10 cellular contexts compared by ENCODE assay signal in the genomic region with DNA sequence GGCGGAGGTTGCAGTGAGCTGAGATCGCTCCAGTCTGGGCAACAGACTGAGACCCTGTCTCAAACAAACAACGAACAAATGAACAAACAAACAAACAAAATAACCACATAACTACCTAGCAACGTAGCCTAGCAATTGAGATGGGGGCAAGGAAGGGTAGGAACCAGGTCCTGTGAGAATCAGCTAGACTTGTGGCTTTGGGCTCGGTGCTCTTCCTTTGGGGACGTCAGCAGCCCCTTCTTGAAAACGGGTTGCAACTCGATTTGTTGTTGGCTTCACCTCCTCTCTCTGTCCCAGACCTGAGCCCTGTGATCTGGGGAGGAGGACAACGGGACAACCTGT.
A peak's percentile ranks its signal among the peaks of the same experiment; 100 is the strongest.
DNase-seq lines count a peak whose midpoint lies in the region; ATAC-seq, FAIRE-seq and TF ChIP-seq lines count a peak whose summit lies in the region.
"Had no signal": no experiment of that assay in that cellular context is flagged by ENCODE, and none has a peak within 500 bp of the region (broad histone marks: within the 10 kb centered on the region; RNA-seq: fewer than 3 reads in every experiment).

No MANE protein-coding gene starts in this region.

- H2AFZ ChIP-seq in OCI-LY7 (ENCODE audit: low read length) (no peak overlapping the region), endothelial cell of umbilical vein (ENCODE audit: low read depth, low read length) (no peak overlapping the region)

- H3K4me1 ChIP-seq in OCI-LY7 (ENCODE audit: insufficient read depth, low read length, poor library complexity, severe bottlenecking), result peaks cover 60% of the 10 kb centered on the region
- peaks cover 35% of the 10 kb centered on the region for H3K4me1 ChIP-seq in endothelial cell of umbilical vein (ENCODE audit: control insufficient read depth, extremely low read depth, insufficient read depth, low read length)

- ATAC-seq in GM19351 (IDR thresholded peaks at IDR 0.05; ENCODE audit: unreplicated experiment), result no peak
- ATAC-seq in HG03108 (IDR thresholded peaks at IDR 0.05; ENCODE audit: unreplicated experiment), result no peak

- H3K27ac Mint-ChIP-seq in osteocyte (ENCODE audit: unreplicated experiment), result peak overlapping the region; percentile 98

- intact Hi-C loops in OCI-LY7 (cut with micrococcal nuclease; ENCODE audit: unreplicated experiment) (no loop called here), endothelial cell of umbilical vein (cut with micrococcal nuclease) (loop anchor here (5.0 to 10.0 kb wide), 2 partner anchors 103 to 144 kb away; no protein-coding TSS in a partner anchor)

- H3K27me3 Mint-ChIP-seq in osteocyte (ENCODE audit: unreplicated experiment), result no peaks in the 10 kb centered on the region
- H3K27me3 Mint-ChIP-seq: activated B cell treated with CpG ODN at 0.5 μM for 24 hours had no signal

- H3K36me3 ChIP-seq in OCI-LY7 (ENCODE audit: insufficient read depth, low read length), result peaks cover 79% of the 10 kb centered on the region
- peaks cover under 1 to 12% of the 10 kb centered on the region in 2 experiments for H3K36me3 ChIP-seq in endothelial cell of umbilical vein (ENCODE audit: control insufficient read depth in 2 of 2, extremely low read depth in 1 of 2, insufficient read depth in 2 of 2, low read length in 2 of 2)

- H3K79me2 ChIP-seq in OCI-LY7 (ENCODE audit: insufficient read depth, low read depth, low read length) (0 out of 2 replicates have a peak, but pooled peaks cover 7% of the 10 kb centered on the region), endothelial cell of umbilical vein (ENCODE audit: control insufficient read depth, insufficient read depth, low read length) (peaks cover 17% of the 10 kb centered on the region)

- peaks cover 96% of the 10 kb centered on the region for H3K4me1 Mint-ChIP-seq in osteocyte (ENCODE audit: unreplicated experiment)

- TF ChIP-seq CTCF in 22Rv1 (IDR thresholded peaks at IDR 0.05) (no peak), OCI-LY7 (conservative IDR thresholded peaks at IDR 0.05; ENCODE audit: low read length) (no peak), endothelial cell of umbilical vein (IDR thresholded peaks at IDR 0.05; ENCODE audit: extremely low read depth in 1 of 2, insufficient read depth in 1 of 2, low read depth in 1 of 2, low read length in 2 of 2) (no peak), osteocyte (IDR thresholded peaks at IDR 0.05) (no peak)

- dilution Hi-C loops in endothelial cell of umbilical vein (cut with MboI; ENCODE audit: extremely low pct_ligation_motif_present, low sequenced_read_pairs), result no loop called here

- H3K27ac ChIP-seq in 22Rv1 (peak overlapping the region; percentile 71), OCI-LY7 (ENCODE audit: low read depth, low read length, poor library complexity, severe bottlenecking) (peak overlapping the region; percentile 74), endothelial cell of umbilical vein (ENCODE audit: insufficient read depth, low read depth, low read length) (peak overlapping the region; percentile 91)

- peak overlapping the region; percentile 71 for H3K4me2 ChIP-seq in OCI-LY7 (ENCODE audit: low read length)
- H3K4me2 ChIP-seq in endothelial cell of umbilical vein (ENCODE audit: insufficient read depth, low read length), result no peak overlapping the region

- no peak for FAIRE-seq in endothelial cell of umbilical vein (lab: Jason Lieb, UNC)

- H3K9ac ChIP-seq in endothelial cell of umbilical vein (replicated peaks; ENCODE audit: extremely low read depth, insufficient read depth, low read length), result peak overlapping the region; percentile 43

- CTCF ChIA-PET in OCI-LY7 (lab: Charles Lee; ENCODE audit: unreplicated experiment) (no interaction called here), endothelial cell of umbilical vein (lab: Charles Lee) (interaction anchor here (0.7 to 4.8 kb wide), 6 partner anchors 8 to 146 kb away, joined by 3 to 32 read pairs (median 4); partner anchors contain the start of gene CEP20)

- peaks cover 59% of the 10 kb centered on the region for H3K36me3 Mint-ChIP-seq in osteocyte (ENCODE audit: unreplicated experiment)

- H3K27me3 ChIP-seq in endothelial cell of umbilical vein (ENCODE audit: control insufficient read depth in 2 of 2, insufficient read depth in 2 of 2, low read length in 2 of 2), result no peaks in the 10 kb centered on the region

- POLR2A ChIA-PET in OCI-LY7 (lab: Charles Lee) (interaction anchor here (0.6 to 1.8 kb wide), 4 partner anchors 12 to 110 kb away, joined by 3 to 7 read pairs (median 4); no protein-coding TSS in a partner anchor), endothelial cell of umbilical vein (lab: Charles Lee) (interaction anchor here (0.7 to 0.9 kb wide), 2 partner anchors 23 to 85 kb away, joined by 3 to 5 read pairs; no protein-coding TSS in a partner anchor)

- no peak for TF ChIP-seq POLR2A in endothelial cell of umbilical vein (IDR thresholded peaks at IDR 0.05; ENCODE audit: low read depth, low read length)

- no peaks in the 10 kb centered on the region for H4K20me1 ChIP-seq in OCI-LY7 (ENCODE audit: insufficient read depth, low read length)
- H4K20me1 ChIP-seq in endothelial cell of umbilical vein (replicated peaks; ENCODE audit: control insufficient read depth, extremely low read depth, insufficient read depth, low read length), result no peaks in the 10 kb centered on the region

- H3K9me3 ChIP-seq in OCI-LY7 (ENCODE audit: low read length) (no peaks in the 10 kb centered on the region), endothelial cell of umbilical vein (replicated peaks; ENCODE audit: control insufficient read depth, insufficient read depth, low read length) (no peaks in the 10 kb centered on the region)

- H3K9me3 Mint-ChIP-seq in osteocyte (ENCODE audit: unreplicated experiment), result no peaks in the 10 kb centered on the region
- H3K9me3 Mint-ChIP-seq: activated B cell treated with CpG ODN at 0.5 μM for 24 hours had no signal

- H3K9me1 ChIP-seq in endothelial cell of umbilical vein (replicated peaks; ENCODE audit: control insufficient read depth, extremely low read depth, insufficient read depth, low read length), result no peaks in the 10 kb centered on the region

- BruUV-seq in OCI-LY7 (replicated peaks; lab: Mats Ljungman, UMichigan) (no TSS peak), endothelial cell of umbilical vein (replicated peaks; lab: Mats Ljungman, UMichigan) (TSS peak; percentile 81)

- H3K4me3 ChIP-seq in OCI-LY7 (ENCODE audit: low read depth, low read length, poor library complexity, severe bottlenecking) (peak overlapping the region; percentile 31), endothelial cell of umbilical vein (replicated peaks in 1 of 3; ENCODE audit: insufficient read depth in 1 of 3, low read depth in 1 of 3, low read length in 3 of 3) (no peak overlapping the region)

- no peaks in the 10 kb centered on the region for H3K9me2 ChIP-seq in OCI-LY7 (ENCODE audit: insufficient read depth, low read length)

- DNase-seq in OCI-LY7 (ENCODE audit: low spot score), result no peak
- no peak for DNase-seq in endothelial cell of umbilical vein (ENCODE audit: low read depth, low spot score)
- no peak for DNase-seq in osteocyte (ENCODE audit: extremely low spot score, unreplicated experiment)
- DNase-seq in GOT3 (lab: John Stamatoyannopoulos, UW), result no peak
- no peak for DNase-seq in stimulated activated CD4-positive, alpha-beta T cell treated with anti-CD3 and anti-CD28 coated beads, Interleukin-4, amount 100 ng/mL, for 24 hours
- DNase-seq: activated B cell treated with CpG ODN at 0.5 μM for 24 hours; activated T-cell treated with anti-CD3 and anti-CD28 coated beads, Interleukin-2, amount 50 U/mL, for 1 hour had no signal

- peak overlapping the region; percentile 41 for H3K4me3 Mint-ChIP-seq in osteocyte (ENCODE audit: unreplicated experiment)
- H3K4me3 Mint-ChIP-seq: activated B cell treated with CpG ODN at 0.5 μM for 24 hours had no signal

TF ChIP-seq in endothelial cell of umbilical vein, 7 proteins besides CTCF, POLR2A, EP300 and RAD21:
- TF ChIP-seq JUN (IDR thresholded peaks at IDR 0.05; ENCODE audit: borderline replicate concordance, insufficient read depth, insufficient read length, low read depth) (no peak), FOS (IDR thresholded peaks at IDR 0.05; ENCODE audit: borderline replicate concordance, insufficient read depth, low read length) (no peak), GATA2 (IDR thresholded peaks at IDR 0.05; ENCODE audit: insufficient read depth, insufficient read length, low read depth, low read length) (no peak), EZH2 (IDR thresholded peaks at IDR 0.05; ENCODE audit: borderline replicate concordance, low read depth, low read length, severe bottlenecking) (no peak), MYC (IDR thresholded peaks at IDR 0.05; ENCODE audit: low read depth, low read length) (no peak), MAX (IDR thresholded peaks at IDR 0.05; ENCODE audit: insufficient read depth, insufficient read length) (no peak)
